Comparison of ENCODE assay signal across 23 cellular contexts in genomic region chr18:21463718-21464117, GRCh38.
"Had no signal": no experiment of that assay in that cellular context is flagged by ENCODE, and none has a peak within 500 bp of the region (broad histone marks: within the 10 kb centered on the region; RNA-seq: fewer than 3 reads in every experiment).

No MANE protein-coding gene starts in this region.

- DNase-seq: activated B cell treated with CpG ODN at 0.5 μM for 24 hours; activated CD4-positive, alpha-beta memory T cell treated with anti-CD3 and anti-CD28 coated beads for 36 hours; activated CD4-positive, alpha-beta T cell treated with anti-CD3 and anti-CD28 coated beads for 4 hours; central memory CD4-positive, alpha-beta T cell; cortex of kidney; erythroblast; foreskin fibroblast; glutamatergic neuron; mammary epithelial cell; midbrain; occipital lobe; retina; stimulated activated naive CD8-positive, alpha-beta T cell treated with anti-CD3 and anti-CD28 coated beads, Interleukin-15, Interleukin-2, amounts not matched to agents 100 U/mL and 50 U/mL, for 24 hours; substantia nigra; T-cell; trophoblast cell had no signal

- H3K4me3 Mint-ChIP-seq: activated B cell treated with CpG ODN at 0.5 μM for 24 hours; activated CD4-positive, alpha-beta memory T cell treated with anti-CD3 and anti-CD28 coated beads for 36 hours; activated naive CD8-positive, alpha-beta T cell; brain; nephron; T-cell had no signal

- H3K36me3 Mint-ChIP-seq: activated CD4-positive, alpha-beta memory T cell treated with anti-CD3 and anti-CD28 coated beads for 36 hours; activated naive CD8-positive, alpha-beta T cell; T-cell had no signal

- FAIRE-seq: endometrium, keratinocyte had no signal

- H3K4me1 Mint-ChIP-seq: activated B cell treated with CpG ODN at 0.5 μM for 24 hours, brain, T-cell had no signal

- ATAC-seq: left lobe of liver; SK-N-SH treated with all-trans-retinoic acid at 6 μM for 48 hours; stimulated activated naive CD8-positive, alpha-beta T cell treated with anti-CD3 and anti-CD28 coated beads, Interleukin-15, Interleukin-2, amounts not matched to agents 100 U/mL and 50 U/mL, for 24 hours; T-cell had no signal

- H3K27ac Mint-ChIP-seq: activated B cell treated with CpG ODN at 0.5 μM for 24 hours; activated CD4-positive, alpha-beta memory T cell treated with anti-CD3 and anti-CD28 coated beads for 36 hours; activated naive CD8-positive, alpha-beta T cell; nephron; T-cell had no signal

- H3K9me3 Mint-ChIP-seq: activated B cell treated with CpG ODN at 0.5 μM for 24 hours; activated CD4-positive, alpha-beta memory T cell treated with anti-CD3 and anti-CD28 coated beads for 36 hours; brain; nephron; T-cell had no signal
